ENCODE assay signal across 9 cellular contexts in the genomic region with DNA sequence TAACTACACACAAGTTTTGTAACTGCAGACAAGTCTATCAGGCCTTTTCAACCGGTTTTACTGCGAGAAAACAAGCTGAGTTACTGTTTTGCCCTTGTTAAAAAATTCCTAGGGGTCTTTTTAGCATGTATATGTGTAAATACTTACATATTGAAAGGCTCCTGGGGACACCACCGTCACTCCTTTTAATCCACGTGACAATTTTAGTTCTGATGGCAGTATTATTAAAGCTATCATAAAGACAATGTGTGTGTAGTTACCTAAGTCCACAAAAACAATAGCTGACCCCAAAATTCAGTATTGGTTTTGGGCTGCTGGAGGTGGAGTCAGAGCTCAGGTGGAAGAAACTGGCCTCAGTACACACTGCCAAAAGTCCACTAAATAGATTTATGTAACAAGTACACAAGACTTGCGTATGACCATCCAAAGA. TPM values are rescaled to one million over a fixed set of nuclear protein-coding genes. Genes with fewer than 3 reads are reported as not detected.
DNase-seq lines count a peak whose midpoint lies in the region; ATAC-seq and TF ChIP-seq lines count a peak whose summit lies in the region.
"Had no signal": no experiment of that assay in that cellular context is flagged by ENCODE, and none has a peak within 500 bp of the region (broad histone marks: within the 10 kb centered on the region; RNA-seq: fewer than 3 reads in every experiment).

No MANE protein-coding gene starts in this region.

- H3K27me3 Mint-ChIP-seq in brain = no peaks in the 10 kb centered on the region
- peaks cover 0 to 3% (median 0%) of the 10 kb centered on the region in 5 donors for H3K27me3 Mint-ChIP-seq in naive thymus-derived CD4-positive, alpha-beta T cell

- no peak overlapping the region for H3K27ac Mint-ChIP-seq in brain
- H3K27ac Mint-ChIP-seq in naive thymus-derived CD4-positive, alpha-beta T cell = peak overlapping the region in 8 of 9 donors; percentile 80 to 98 (median 95)

- H3K9me3 ChIP-seq in ES-I3 (ENCODE audit: control insufficient read depth, insufficient read depth, low read length) (no peaks in the 10 kb centered on the region), MG63 (no peaks in the 10 kb centered on the region)
- no peaks in the 10 kb centered on the region for H3K9me3 ChIP-seq in naive thymus-derived CD4-positive, alpha-beta T cell (ENCODE audit: control insufficient read depth in 2 of 3, low read length in 3 of 3)

- POLR2A ChIA-PET in naive thymus-derived CD4-positive, alpha-beta T cell (lab: Charles Lee) = interaction anchor here (0.7 to 42.5 kb wide), 28 partner anchors 8 to 1847 kb away, joined by 3 to 2497 read pairs (median 8); partner anchors contain the start of gene HFE

- H3K9me3 Mint-ChIP-seq in brain = peaks cover 0 to 4% (median 3%) of the 10 kb centered on the region in 5 experiments
- peaks cover 0 to 8% (median 0%) of the 10 kb centered on the region in 11 donors for H3K9me3 Mint-ChIP-seq in naive thymus-derived CD4-positive, alpha-beta T cell

- no peak for TF ChIP-seq CTCF in brain (conservative IDR thresholded peaks at IDR 0.05)

- H3K36me3 ChIP-seq in ES-I3 (ENCODE audit: insufficient read depth, low read length) (no peaks in the 10 kb centered on the region), MG63 (no peaks in the 10 kb centered on the region)
- H3K36me3 ChIP-seq in naive thymus-derived CD4-positive, alpha-beta T cell (ENCODE audit: control insufficient read depth in 2 of 3, insufficient read depth in 3 of 3, low read length in 3 of 3) = no peaks in the 10 kb centered on the region

- peak overlapping the region in 3 of 5 experiments; percentile 50 to 88 (median 87) for H3K4me3 Mint-ChIP-seq in brain
- H3K4me3 Mint-ChIP-seq in naive thymus-derived CD4-positive, alpha-beta T cell = peak overlapping the region; percentile 87 to 98 (median 94)

- H3K4me3 ChIP-seq in MG63 = peak overlapping the region; percentile 53
- peak overlapping the region; percentile 91 for H3K4me3 ChIP-seq in naive thymus-derived CD4-positive, alpha-beta T cell (ENCODE audit: low read length)

- peak overlapping the region; percentile 90 for H3K27ac ChIP-seq in naive thymus-derived CD4-positive, alpha-beta T cell (ENCODE audit: low read depth, low read length)

- no peaks in the 10 kb centered on the region for H3K36me3 Mint-ChIP-seq in brain
- no peaks in the 10 kb centered on the region for H3K36me3 Mint-ChIP-seq in naive thymus-derived CD4-positive, alpha-beta T cell

- DNase-seq in MG63 = no peak
- no peak for DNase-seq in naive thymus-derived CD4-positive, alpha-beta T cell
- DNase-seq in dedifferentiated amniotic fluid mesenchymal stem cell (ENCODE audit: extremely low spot score) = no peak
- no peak for DNase-seq in HPDE6-E6E7 (ENCODE audit: extremely low spot score)
- no peak for DNase-seq in head of caudate nucleus
- DNase-seq: NCI-H1092 had no signal

- no peaks in the 10 kb centered on the region for H3K27me3 ChIP-seq in MG63
- H3K27me3 ChIP-seq in naive thymus-derived CD4-positive, alpha-beta T cell (ENCODE audit: control insufficient read depth in 2 of 2, insufficient read depth in 2 of 2, low read length in 2 of 2) = no peaks in the 10 kb centered on the region

- H3K4me1 Mint-ChIP-seq in brain = no peaks in the 10 kb centered on the region
- peaks cover 8 to 54% (median 20%) of the 10 kb centered on the region in 7 donors for H3K4me1 Mint-ChIP-seq in naive thymus-derived CD4-positive, alpha-beta T cell

- no peak for ATAC-seq in naive thymus-derived CD4-positive, alpha-beta T cell
- ATAC-seq in GM18873 (IDR thresholded peaks at IDR 0.05; ENCODE audit: low FRiP score, unreplicated experiment) = no peak

- peak overlapping the region; percentile 51 for H3K9ac ChIP-seq in ES-I3 (ENCODE audit: low read depth, low read length)

- CTCF ChIA-PET in naive thymus-derived CD4-positive, alpha-beta T cell (lab: Charles Lee) = interaction anchor here (0.8 to 5.9 kb wide), 6 partner anchors 9 to 1763 kb away, joined by 3 to 69 read pairs (median 4); a partner anchor contains a TSS

- H3K4me1 ChIP-seq in ES-I3 (ENCODE audit: insufficient read depth, low read length) = no peaks in the 10 kb centered on the region
- H3K4me1 ChIP-seq in naive thymus-derived CD4-positive, alpha-beta T cell (ENCODE audit: control insufficient read depth in 2 of 2, insufficient read depth in 2 of 2, low read length in 2 of 2) = peaks cover 7 to 19% of the 10 kb centered on the region in 2 donors

- intact Hi-C loops in naive thymus-derived CD4-positive, alpha-beta T cell (cut with micrococcal nuclease) = loop anchor here (1.0 to 2.0 kb wide), 3 partner anchors 9 to 227 kb away; a partner anchor contains a TSS
- intact Hi-C loops in head of caudate nucleus (cut with DNase I) = no loop called here

RNA-seq across cellular contexts. Expression of gene HFE, which starts 41.3 kb away (rescaled TPM):
- total RNA-seq in MG63 (2014; rRNA removed; shearing (Covaris generic); ENCODE audit: low replicate concordance) = 7.7 and 9.1 TPM in 2 replicates
- polyA plus RNA-seq in brain (ENCODE audit: insufficient read depth, low read depth, low replicate concordance) = 1.6 TPM
- 1 to 10 TPM; 1.5 to 4.6 (median 2.5) TPM for total RNA-seq in naive thymus-derived CD4-positive, alpha-beta T cell
- polyA plus RNA-seq in naive thymus-derived CD4-positive, alpha-beta T cell = under 1 TPM; 0.65 to 0.85 TPM

Comparison
In these comparisons a context has a peak if more than half of its experiments do, and no peak if none do; other contexts are left out.
1. H3K27ac Mint-ChIP-seq: peak in naive thymus-derived CD4-positive, alpha-beta T cell (8 of 9); none in brain (0 of 5).